28 cellular contexts compared by ENCODE assay signal in genomic region chr9:137447722-137448568, GRCh38. TPM values are rescaled to one million over a fixed set of nuclear protein-coding genes. Genes with fewer than 3 reads are reported as not detected.
DNase-seq lines count a peak whose midpoint lies in the region; ATAC-seq and TF ChIP-seq lines count a peak whose summit lies in the region.
"Had no signal": no experiment of that assay in that cellular context is flagged by ENCODE, and none has a peak within 500 bp of the region (broad histone marks: within the 10 kb centered on the region; RNA-seq: fewer than 3 reads in every experiment).

No MANE protein-coding gene starts in this region.

- H3K27me3 ChIP-seq in CD4-positive, alpha-beta T cell (ENCODE audit: control insufficient read depth, insufficient read depth, low read length), result no peaks in the 10 kb centered on the region
- H3K27me3 ChIP-seq in right cardiac atrium (ENCODE audit: control insufficient read depth, insufficient read depth) (no peaks in the 10 kb centered on the region), neuronal stem cell (ENCODE audit: control insufficient read depth in 3 of 3, insufficient read depth in 3 of 3, low read depth in 1 of 3, low read length in 3 of 3) (no peaks in the 10 kb centered on the region), esophagus squamous epithelium (peaks cover 0 to 34% (median 2%) of the 10 kb centered on the region in 4 donors), prostate gland (replicated peaks; ENCODE audit: insufficient read depth) (no peaks in the 10 kb centered on the region)

- H3K18ac ChIP-seq in neuronal stem cell (ENCODE audit: low read length), result no peak overlapping the region

- no peaks in the 10 kb centered on the region for H3K9me3 Mint-ChIP-seq in CD4-positive, alpha-beta T cell
- H3K9me3 Mint-ChIP-seq: activated CD8-positive, alpha-beta T cell treated with anti-CD3 and anti-CD28 coated beads for 36 hours; stimulated activated effector memory CD8-positive, alpha-beta T cell treated with anti-CD3 and anti-CD28 coated beads, Interleukin-12 subunit alpha, Interleukin-12 subunit beta, amount 100 ng/mL, for 72 hours had no signal

- H3K14ac ChIP-seq in neuronal stem cell (ENCODE audit: low read length), result no peak overlapping the region

- 82% methylated on average over 27 of the region's 27 CpGs for WGBS in right cardiac atrium
- no CpG with 5 or more reads among the region's 27 CpGs for WGBS in neuronal stem cell (ENCODE audit: extremely low coverage in 2 of 2, insufficient read length in 2 of 2, insufficient replicate concordance in 1 of 2), 2 donors
- 81 to 85% methylated on average over 10 to 12 of the region's 27 CpGs for WGBS in esophagus squamous epithelium, 2 donors
- 72% methylated on average over 18 of the region's 27 CpGs for WGBS in prostate gland

- no peak overlapping the region for H4K91ac ChIP-seq in neuronal stem cell (ENCODE audit: low read depth, low read length, poor library complexity)

- H3K4me3 Mint-ChIP-seq in CD4-positive, alpha-beta T cell, result no peak overlapping the region
- H3K4me3 Mint-ChIP-seq in T-helper 17 cell, result peak overlapping the region; percentile 15
- H3K4me3 Mint-ChIP-seq: activated CD8-positive, alpha-beta T cell treated with anti-CD3 and anti-CD28 coated beads for 36 hours; stimulated activated effector memory CD8-positive, alpha-beta T cell treated with anti-CD3 and anti-CD28 coated beads, Interleukin-12 subunit alpha, Interleukin-12 subunit beta, amount 100 ng/mL, for 72 hours had no signal

- H2BK12ac ChIP-seq in neuronal stem cell (ENCODE audit: low read length), result peak overlapping the region; percentile 41

- no peaks in the 10 kb centered on the region for H3K36me3 Mint-ChIP-seq in CD4-positive, alpha-beta T cell (ENCODE audit: low read depth)
- H3K36me3 Mint-ChIP-seq in T-helper 17 cell (ENCODE audit: low read depth), result no peaks in the 10 kb centered on the region

- no peak overlapping the region for H3K4me2 ChIP-seq in neuronal stem cell (ENCODE audit: insufficient read depth, low read length, poor library complexity, severe bottlenecking)
- H3K4me2 ChIP-seq: SK-N-SH had no signal

- H2BK15ac ChIP-seq in neuronal stem cell (ENCODE audit: low read length), result no peak overlapping the region

- H2BK120ac ChIP-seq in neuronal stem cell (ENCODE audit: low read depth, low read length), result no peak overlapping the region

- H3K27ac Mint-ChIP-seq in CD4-positive, alpha-beta T cell, result peak overlapping the region; percentile 79
- no peak overlapping the region for H3K27ac Mint-ChIP-seq in T-helper 17 cell

- peaks cover 5% of the 10 kb centered on the region for H3K79me1 ChIP-seq in neuronal stem cell (ENCODE audit: low read depth, low read length)

- no peaks in the 10 kb centered on the region for H3K9me3 ChIP-seq in CD4-positive, alpha-beta T cell (ENCODE audit: control insufficient read depth, low read length)
- H3K9me3 ChIP-seq in T-helper 17 cell (ENCODE audit: control insufficient read depth, low read length, poor library complexity, severe bottlenecking) (no peaks in the 10 kb centered on the region), right cardiac atrium (ENCODE audit: control insufficient read depth, low read length) (no peaks in the 10 kb centered on the region), neuronal stem cell (replicated peaks in 1 of 2; ENCODE audit: control insufficient read depth in 2 of 2, insufficient read depth in 1 of 2, low read depth in 1 of 2, low read length in 2 of 2) (no peaks in the 10 kb centered on the region), esophagus squamous epithelium (no peaks in the 10 kb centered on the region), prostate gland (no peaks in the 10 kb centered on the region)
- H3K9me3 ChIP-seq: BE2C, SK-N-SH had no signal

- H3K4me3 ChIP-seq in right cardiac atrium (ENCODE audit: low read length) (no peak overlapping the region), neuronal stem cell (ENCODE audit: low read length in 2 of 2) (no peak overlapping the region), esophagus squamous epithelium (no peak overlapping the region), prostate gland (no peak overlapping the region)
- H3K4me3 ChIP-seq: dorsolateral prefrontal cortex had no signal

- no peak overlapping the region for H2AFZ ChIP-seq in neuronal stem cell (ENCODE audit: low read length)

- no peak overlapping the region for H4K8ac ChIP-seq in neuronal stem cell (ENCODE audit: low read depth, low read length)

- no peak overlapping the region for H3K4ac ChIP-seq in neuronal stem cell (ENCODE audit: low read length)

- no peak overlapping the region for H3K9ac ChIP-seq in neuronal stem cell (ENCODE audit: low read depth, low read length, poor library complexity)
- H3K9ac ChIP-seq: SK-N-SH had no signal

- no peak overlapping the region for H2AK5ac ChIP-seq in neuronal stem cell (ENCODE audit: low read depth, low read length)

- H3K23ac ChIP-seq in neuronal stem cell (ENCODE audit: low read depth, low read length, poor library complexity), result no peak overlapping the region

- POLR2A ChIA-PET in CD4-positive, alpha-beta T cell (lab: Charles Lee), result interaction anchor here (1.4 kb wide), 1 partner anchor 15 kb away, joined by 6 read pairs; no protein-coding TSS in a partner anchor

- peaks cover 7% of the 10 kb centered on the region for H3K27me3 Mint-ChIP-seq in CD4-positive, alpha-beta T cell
- peaks cover 6% of the 10 kb centered on the region for H3K27me3 Mint-ChIP-seq in T-helper 17 cell

- no peak for TF ChIP-seq CTCF in CD4-positive, alpha-beta T cell (IDR thresholded peaks at IDR 0.05)
- TF ChIP-seq CTCF in esophagus squamous epithelium (IDR thresholded peaks at IDR 0.05) (no peak), prostate gland (IDR thresholded peaks at IDR 0.05) (no peak)

- H3K4me1 Mint-ChIP-seq in CD4-positive, alpha-beta T cell (ENCODE audit: low read depth), result peaks cover 32% of the 10 kb centered on the region
- peaks cover 25% of the 10 kb centered on the region for H3K4me1 Mint-ChIP-seq in T-helper 17 cell

- no peak overlapping the region for H3K27ac ChIP-seq in CD4-positive, alpha-beta T cell (ENCODE audit: low read depth, low read length)
- H3K27ac ChIP-seq in right cardiac atrium (ENCODE audit: low read length), result no peak overlapping the region
- H3K27ac ChIP-seq in neuronal stem cell (replicated peaks; ENCODE audit: low read length), result no peak overlapping the region
- H3K27ac ChIP-seq in esophagus squamous epithelium, result no peak overlapping the region
- H3K27ac ChIP-seq in prostate gland, result no peak overlapping the region

- CTCF ChIA-PET in CD4-positive, alpha-beta T cell (lab: Charles Lee), result no interaction called here

- peaks cover 14 to 25% of the 10 kb centered on the region in 2 donors for H3K36me3 ChIP-seq in neuronal stem cell (replicated peaks in 1 of 2; ENCODE audit: control insufficient read depth in 2 of 2, insufficient read depth in 2 of 2, low read length in 2 of 2)
- peaks cover 0 to 29% (median 5%) of the 10 kb centered on the region in 3 donors for H3K36me3 ChIP-seq in esophagus squamous epithelium
- H3K36me3 ChIP-seq in prostate gland, result no peaks in the 10 kb centered on the region

- TF ChIP-seq POLR2A in esophagus squamous epithelium (IDR thresholded peaks at IDR 0.05) (no peak), prostate gland (IDR thresholded peaks at IDR 0.05) (no peak)

- DNase-seq in CD4-positive, alpha-beta T cell, result peak in 1 of 10 experiments; percentile 4
- DNase-seq in T-helper 17 cell, result no peak
- DNase-seq in right cardiac atrium, result peak; percentile 18 to 64 (median 55)
- DNase-seq in neuronal stem cell (ENCODE audit: low spot score), result no peak
- DNase-seq in hepatic stellate cell (ENCODE audit: low spot score), result no peak
- no peak for DNase-seq in Kasumi-1 (lab: John Stamatoyannopoulos, UW)
- DNase-seq in esophagus squamous epithelium (lab: John Stamatoyannopoulos, UW), result no peak
- no peak for DNase-seq in prostate gland (ENCODE audit: low spot score)
- DNase-seq: activated CD8-positive, alpha-beta T cell treated with anti-CD3 and anti-CD28 coated beads for 36 hours; activated T-cell treated with anti-CD3 and anti-CD28 coated beads for 4 hours; COR-L47; DMS79; dorsolateral prefrontal cortex; GDM1; islet precursor cell; mammary epithelial cell; NCI-H1436; NCI-H2081 treated with DMSO at 0.1 percent for 48 hours; NCI-H345; NCI-H748 treated with DMSO at 0.1 percent for 48 hours; SK-N-SH; stimulated activated CD4-positive, alpha-beta T cell treated with anti-CD3 and anti-CD28 coated beads, Interleukin-4, amount 100 ng/mL, for 24 hours; T-helper 2 cell had no signal

- no peak for ATAC-seq in CD4-positive, alpha-beta T cell (ENCODE audit: poor library complexity)
- ATAC-seq in T-helper 17 cell (no peak), right cardiac atrium (peak in 1 of 2 donors; percentile 16)
- ATAC-seq: activated CD8-positive, alpha-beta T cell treated with anti-CD3 and anti-CD28 coated beads for 36 hours had no signal

- intact Hi-C loops in CD4-positive, alpha-beta T cell (cut with DNase I, micrococcal nuclease), result loop anchor here in 1 of 2 experiments (5.0 kb wide), 1 partner anchor 151 kb away; no protein-coding TSS in a partner anchor
- intact Hi-C loops in right cardiac atrium (cut with DNase I), result no loop called here
- intact Hi-C loops in esophagus squamous epithelium (cut with DNase I), result no loop called here
- intact Hi-C loops in prostate gland (cut with DNase I), result no loop called here

- H3K4me1 ChIP-seq in right cardiac atrium (ENCODE audit: control insufficient read depth, insufficient read depth, low read length), result no peaks in the 10 kb centered on the region
- peaks cover under 1 to 5% of the 10 kb centered on the region in 2 donors for H3K4me1 ChIP-seq in neuronal stem cell (ENCODE audit: control insufficient read depth in 2 of 2, insufficient read depth in 1 of 2, low read depth in 1 of 2, low read length in 2 of 2)
- H3K4me1 ChIP-seq in esophagus squamous epithelium, result peaks cover 2 to 17% (median 8%) of the 10 kb centered on the region in 3 donors
- no peaks in the 10 kb centered on the region for H3K4me1 ChIP-seq in prostate gland (replicated peaks)

- peak overlapping the region; percentile 53 for H2BK5ac ChIP-seq in neuronal stem cell (ENCODE audit: low read length)

RNA-seq across cellular contexts. Expression of gene ENTPD8, which starts 6.8 kb away (rescaled TPM):
- not detected for total RNA-seq in CD4-positive, alpha-beta T cell
- total RNA-seq in T-helper 17 cell (not detected), right cardiac atrium (not detected), esophagus squamous epithelium (not detected), prostate gland (1 to 10 TPM; 1.8 TPM)
- polyA plus RNA-seq in right cardiac atrium, result not detected
- polyA plus RNA-seq in neuronal stem cell (2013, experiment 1 of 2), result 0.03 TPM
- polyA plus RNA-seq in neuronal stem cell (2013, experiment 2 of 2), result 0.04 TPM
- total RNA-seq: activated CD8-positive, alpha-beta T cell treated with anti-CD3 and anti-CD28 coated beads for 36 hours; RPMI7951; ureter had no signal
- polyA plus RNA-seq: fibroblast of lung had no signal

RNA-seq across cellular contexts. Expression of gene NSMF, which starts 11.2 kb away (rescaled TPM):
- total RNA-seq in CD4-positive, alpha-beta T cell, result 100 to 1,000 TPM; 104 to 109 TPM
- total RNA-seq in T-helper 17 cell (10 to 100 TPM; 41.5 to 54.2 TPM), right cardiac atrium (10 to 100 TPM; 12.4 to 21.5 (median 18.6) TPM), esophagus squamous epithelium (10 to 100 TPM; 16.2 to 38.1 (median 20.6) TPM), prostate gland (100 to 1,000 TPM in 1 of 2 donors, 10 to 100 TPM in 1; 42.4 to 128 TPM)
- 25.5 TPM for polyA plus RNA-seq in right cardiac atrium
- 46.8 TPM for polyA plus RNA-seq in neuronal stem cell (2013, experiment 1 of 2)
- 45.0 TPM for polyA plus RNA-seq in neuronal stem cell (2013, experiment 2 of 2)

RNA-seq across cellular contexts. Expression of gene NOXA1, which starts 24.8 kb away (rescaled TPM):
- total RNA-seq in CD4-positive, alpha-beta T cell, result 1 to 10 TPM; 6.7 to 7.7 TPM
- 1 to 10 TPM; 3.0 to 3.3 TPM for total RNA-seq in T-helper 17 cell
- 1 to 10 TPM; 3.1 to 7.5 (median 4.5) TPM for total RNA-seq in right cardiac atrium
- polyA plus RNA-seq in right cardiac atrium, result 4.3 TPM
- 0.61 TPM for polyA plus RNA-seq in neuronal stem cell (2013, experiment 1 of 2)
- polyA plus RNA-seq in neuronal stem cell (2013, experiment 2 of 2), result 0.64 TPM
- total RNA-seq in esophagus squamous epithelium, result 1 to 10 TPM; 2.1 to 7.4 (median 4.8) TPM
- 10 to 100 TPM in 1 of 2 donors, 1 to 10 TPM in 1; 7.5 to 17.1 TPM for total RNA-seq in prostate gland
- total RNA-seq: RPMI7951 had no signal

RNA-seq across cellular contexts. Expression of gene EXD3, which starts 25.0 kb away (rescaled TPM):
- total RNA-seq in CD4-positive, alpha-beta T cell, result 10 to 100 TPM; 14.9 to 16.9 TPM
- total RNA-seq in T-helper 17 cell (10 to 100 TPM; 15.4 to 17.8 TPM), right cardiac atrium (10 to 100 TPM in 2 of 4 donors, 1 to 10 TPM in 2; 7.9 to 13.4 (median 11.1) TPM), esophagus squamous epithelium (10 to 100 TPM in 2 of 4 donors, 1 to 10 TPM in 2; 2.8 to 16.8 (median 9.1) TPM), prostate gland (10 to 100 TPM; 32.6 to 44.8 TPM)
- polyA plus RNA-seq in right cardiac atrium, result 14.6 TPM
- polyA plus RNA-seq in neuronal stem cell (2013, experiment 1 of 2), result 21.1 TPM
- polyA plus RNA-seq in neuronal stem cell (2013, experiment 2 of 2), result 19.9 TPM

Comparison
In these comparisons a context has a peak if more than half of its experiments do, and no peak if none do; other contexts are left out.
1. DNase-seq: peak in right cardiac atrium (3 of 3); none in T-helper 17 cell (0 of 3), neuronal stem cell (single experiment), hepatic stellate cell (single experiment), Kasumi-1 (0 of 2), esophagus squamous epithelium (single experiment) and prostate gland (single experiment).